Comparison of ENCODE assay signal across 20 cellular contexts in genomic region chr2:171185941-171186340, GRCh38. TPM values are rescaled to one million over a fixed set of nuclear protein-coding genes. Genes with fewer than 3 reads are reported as not detected.
DNase-seq lines count a peak whose midpoint lies in the region; ATAC-seq, FAIRE-seq and TF ChIP-seq lines count a peak whose summit lies in the region.
"Had no signal": no experiment of that assay in that cellular context is flagged by ENCODE, and none has a peak within 500 bp of the region (broad histone marks: within the 10 kb centered on the region; RNA-seq: fewer than 3 reads in every experiment).

No MANE protein-coding gene starts in this region.

- POLR2A ChIA-PET in A549 (lab: Yijun Ruan, JAX): no interaction called here
- POLR2A ChIA-PET in WTC11 (lab: Charles Lee): no interaction called here

- TF ChIP-seq POLR2A in A549 (IDR thresholded peaks at IDR 0.05; ENCODE audit: low read length) (no peak), gastroesophageal sphincter (IDR thresholded peaks at IDR 0.05) (no peak)

- H3K27me3 Mint-ChIP-seq in WTC11 (ENCODE audit: low read depth) (no peaks in the 10 kb centered on the region), immature natural killer cell (ENCODE audit: low read depth in 3 of 3) (peaks cover 4 to 9% (median 4%) of the 10 kb centered on the region in 3 donors), glutamatergic neuron (ENCODE audit: unreplicated experiment) (no peaks in the 10 kb centered on the region)

- ATAC-seq in A549: peak in 1 of 2 experiments; percentile 36; a peak in 3 of 6 replicates
- ATAC-seq in gastroesophageal sphincter: no peak
- no peak for ATAC-seq in WTC11

- no peaks in the 10 kb centered on the region for H3K9me3 ChIP-seq in A549
- no peaks in the 10 kb centered on the region for H3K9me3 ChIP-seq in gastroesophageal sphincter
- H3K9me3 ChIP-seq: vagina had no signal

- no peaks in the 10 kb centered on the region for H3K27me3 ChIP-seq in gastroesophageal sphincter
- H3K27me3 ChIP-seq: vagina had no signal

- H3K27ac ChIP-seq in A549 (no peak overlapping the region), gastroesophageal sphincter (peak overlapping the region in 3 of 4 donors; percentile 37 to 58 (median 38))
- H3K27ac ChIP-seq: KMS-11, vagina had no signal

- H3K4me2 ChIP-seq in A549: peak overlapping the region; percentile 23; the same call in 2 of the 3 replicates
- H3K4me2 ChIP-seq: KMS-11 had no signal

- 34% methylated on average over 3 of the region's 3 CpGs for WGBS in A549 (ENCODE audit: missing lambda C conversion rate)
- 53 to 66% methylated on average over 2 to 3 of the region's 3 CpGs for WGBS in gastroesophageal sphincter (ENCODE audit: low coverage in 1 of 2), 2 donors

- FAIRE-seq in A549 (lab: Jason Lieb, UNC): no peak
- FAIRE-seq: A204.1 had no signal

- H3K36me3 Mint-ChIP-seq in WTC11 (no peaks in the 10 kb centered on the region), immature natural killer cell (no peaks in the 10 kb centered on the region), glutamatergic neuron (ENCODE audit: unreplicated experiment) (no peaks in the 10 kb centered on the region)

- DNase-seq in A549 (ENCODE audit: low read depth in 1 of 2, low spot score in 1 of 2) (no peak), HCEC 1CT (peak; percentile 64), astrocyte of the cerebellum (ENCODE audit: low read depth) (peak; percentile 72), ACHN (no peak), WTC11 (ENCODE audit: low spot score) (no peak), immature natural killer cell (no peak), glutamatergic neuron (no peak)
- DNase-seq: activated CD4-positive, CD25-positive, alpha-beta regulatory T cell; activated CD8-positive, alpha-beta memory T cell treated with anti-CD3 and anti-CD28 coated beads, Interleukin-2, amount 50 U/mL, for 48 hours; activated naive CD4-positive, alpha-beta T cell treated with anti-CD3 and anti-CD28 coated beads for 36 hours; NCI-H1694 treated with DMSO at 0.1 percent for 48 hours; stimulated activated naive CD4-positive, alpha-beta T cell; SW 1271 had no signal

- peaks cover 13% of the 10 kb centered on the region for H3K4me1 Mint-ChIP-seq in WTC11
- no peaks in the 10 kb centered on the region for H3K4me1 Mint-ChIP-seq in immature natural killer cell
- H3K4me1 Mint-ChIP-seq in glutamatergic neuron (ENCODE audit: low read depth, unreplicated experiment): no peaks in the 10 kb centered on the region
- H3K4me1 Mint-ChIP-seq: central memory CD8-positive, alpha-beta T cell had no signal

- in situ Hi-C loops in astrocyte of the cerebellum (cut with HindIII; ENCODE audit: low sequenced_read_pairs): no loop called here
- in situ Hi-C loops in ACHN (cut with HindIII; ENCODE audit: low pct_ligation_motif_present, low pct_unique_long_range_greater_than_20kb, low sequenced_read_pairs): no loop called here

- H3K4me3 Mint-ChIP-seq in WTC11: no peak overlapping the region
- no peak overlapping the region for H3K4me3 Mint-ChIP-seq in immature natural killer cell
- no peak overlapping the region for H3K4me3 Mint-ChIP-seq in glutamatergic neuron (ENCODE audit: unreplicated experiment)
- H3K4me3 Mint-ChIP-seq: activated naive CD4-positive, alpha-beta T cell treated with anti-CD3 and anti-CD28 coated beads for 36 hours; central memory CD8-positive, alpha-beta T cell; neural crest cell had no signal

- H3K4me1 ChIP-seq in A549 (peaks cover 14% of the 10 kb centered on the region; the same call in 2 of the 3 replicates), gastroesophageal sphincter (peaks cover 3 to 14% (median 7%) of the 10 kb centered on the region in 3 donors)

- no peaks in the 10 kb centered on the region for H3K36me3 ChIP-seq in gastroesophageal sphincter
- H3K36me3 ChIP-seq: vagina had no signal

- H3K9me3 Mint-ChIP-seq in WTC11 (no peaks in the 10 kb centered on the region), immature natural killer cell (no peaks in the 10 kb centered on the region), glutamatergic neuron (ENCODE audit: unreplicated experiment) (no peaks in the 10 kb centered on the region)
- H3K9me3 Mint-ChIP-seq: activated naive CD4-positive, alpha-beta T cell treated with anti-CD3 and anti-CD28 coated beads for 36 hours; central memory CD8-positive, alpha-beta T cell; neural crest cell had no signal

- TF ChIP-seq EP300 in A549 (IDR thresholded peaks at IDR 0.05) (no peak), gastroesophageal sphincter (IDR thresholded peaks at IDR 0.05) (no peak)

- H3K4me3 ChIP-seq in A549 (no peak overlapping the region), astrocyte of the cerebellum (ENCODE audit: low read depth, low read length) (no peak overlapping the region), gastroesophageal sphincter (no peak overlapping the region)
- H3K4me3 ChIP-seq: lung, vagina had no signal

- no peak for TF ChIP-seq RAD21 in A549 (conservative IDR thresholded peaks at IDR 0.05 in 1 of 2, IDR thresholded peaks at IDR 0.05 in 1 of 2)

- CTCF ChIA-PET in A549 (lab: Yijun Ruan, JAX) (no interaction called here), WTC11 (lab: Charles Lee) (no interaction called here)

- TF ChIP-seq CTCF in A549 (IDR thresholded peaks at IDR 0.05) (no peak), astrocyte of the cerebellum (IDR thresholded peaks at IDR 0.05; ENCODE audit: low read depth, low read length, missing control alignments) (no peak), gastroesophageal sphincter (IDR thresholded peaks at IDR 0.05) (no peak), WTC11 (IDR thresholded peaks at IDR 0.05) (no peak), glutamatergic neuron (IDR thresholded peaks at IDR 0.05; ENCODE audit: partially characterized antibody, unreplicated experiment) (no peak)

- H3K27ac Mint-ChIP-seq in WTC11 (no peak overlapping the region), immature natural killer cell (no peak overlapping the region), glutamatergic neuron (ENCODE audit: unreplicated experiment) (no peak overlapping the region)
- H3K27ac Mint-ChIP-seq: activated naive CD4-positive, alpha-beta T cell treated with anti-CD3 and anti-CD28 coated beads for 36 hours had no signal

TF ChIP-seq in A549, 52 proteins besides CTCF, POLR2A, EP300 and RAD21 (continues in another document):
- TF ChIP-seq CBX8 (IDR thresholded peaks at IDR 0.05): no peak
- no peak for TF ChIP-seq MAFK (IDR thresholded peaks at IDR 0.05; ENCODE audit: partially characterized antibody)
- no peak for TF ChIP-seq ZC3H11A (IDR thresholded peaks at IDR 0.05)
- no peak for TF ChIP-seq ATOH8 (CRISPR knock-in tag; IDR thresholded peaks at IDR 0.05; ENCODE audit: low read depth)
- TF ChIP-seq SREBF2 (IDR thresholded peaks at IDR 0.05): no peak
- no peak for TF ChIP-seq JUNB (IDR thresholded peaks at IDR 0.05)
- no peak for TF ChIP-seq RARB (CRISPR knock-in tag; IDR thresholded peaks at IDR 0.05)
- TF ChIP-seq ZFP36 (IDR thresholded peaks at IDR 0.05; ENCODE audit: borderline replicate concordance, partially characterized antibody): no peak
- TF ChIP-seq CHD4 (IDR thresholded peaks at IDR 0.05; ENCODE audit: borderline replicate concordance): no peak
- no peak for TF ChIP-seq POLR2AphosphoS2 (conservative IDR thresholded peaks at IDR 0.05; ENCODE audit: low read length)
- TF ChIP-seq CHD2 (IDR thresholded peaks at IDR 0.05; ENCODE audit: low read length, partially characterized antibody): no peak

TF ChIP-seq in WTC11, 78 proteins besides CTCF, POLR2A, EP300 and RAD21 (continues in another document):
- no peak for TF ChIP-seq GTF2I (CRISPR knock-in tag; conservative IDR thresholded peaks at IDR 0.05)
- no peak for TF ChIP-seq SOX15 (CRISPR knock-in tag; IDR thresholded peaks at IDR 0.05)
- no peak for TF ChIP-seq ZNF396 (CRISPR knock-in tag; IDR thresholded peaks at IDR 0.05; ENCODE audit: borderline replicate concordance)
- TF ChIP-seq STAT6 (CRISPR knock-in tag; conservative IDR thresholded peaks at IDR 0.05; ENCODE audit: low read depth): no peak
- no peak for TF ChIP-seq ZNF263 (CRISPR knock-in tag; IDR thresholded peaks at IDR 0.05; ENCODE audit: low read depth)
- TF ChIP-seq MLX (CRISPR knock-in tag; IDR thresholded peaks at IDR 0.05): no peak
- TF ChIP-seq SMAD3 (CRISPR knock-in tag; IDR thresholded peaks at IDR 0.05; ENCODE audit: borderline replicate concordance): no peak

RNA-seq across cellular contexts. Expression of gene TLK1, which starts 25.2 kb away (rescaled TPM):
- 28.9 and 29.8 TPM in 2 replicates for polyA plus RNA-seq in A549 (2011; rRNA removed)
- polyA plus RNA-seq in A549 (2012; cell fraction: cytosol; rRNA removed): 5.2 and 5.6 TPM in 2 replicates
- polyA plus RNA-seq in A549 (2012; cell fraction: nucleus; rRNA removed): 5.0 and 5.2 TPM in 2 replicates
- 16.9 to 19.1 TPM (median 18.8 TPM) in 3 replicates for polyA plus RNA-seq in A549 (2017; fragmentation: RNase III; extraction: RNeasy Plus Mini Kit Qiagen cat#74134 plus additional on column Dnase treatment)
- polyA minus RNA-seq in A549 (2011; rRNA and poly(A)+ RNA removed): 16.9 and 19.6 TPM in 2 replicates
- 10 to 100 TPM; 32.2 to 64.3 (median 45.4) TPM for total RNA-seq in gastroesophageal sphincter
- 91.1 to 99.6 TPM (median 93.9 TPM) in 3 replicates for total RNA-seq in WTC11 (2021)
- 10 to 100 TPM in 2 of 3 donors, 1 to 10 TPM in 1; 6.9 to 53.1 (median 26.2) TPM for polyA plus RNA-seq in immature natural killer cell
- total RNA-seq in glutamatergic neuron (ENCODE audit: unreplicated experiment): 45.7 TPM

Comparison
In these comparisons a context has a peak if more than half of its experiments do, and no peak if none do; other contexts are left out.
1. DNase-seq: peak in HCEC 1CT (single experiment) and astrocyte of the cerebellum (single experiment); none in A549 (0 of 2), ACHN (single experiment), WTC11 (single experiment), immature natural killer cell (0 of 3) and glutamatergic neuron (single experiment).
2. H3K27ac ChIP-seq: peak in gastroesophageal sphincter (3 of 4); none in A549 (0 of 2).